In genomic region chr14:99806841-99807240, GRCh38 we compare ENCODE assay signal across 19 cellular contexts. TPM values are rescaled to one million over a fixed set of nuclear protein-coding genes. Genes with fewer than 3 reads are reported as not detected.
"Had no signal": no experiment of that assay in that cellular context is flagged by ENCODE, and none has a peak within 500 bp of the region (broad histone marks: within the 10 kb centered on the region; RNA-seq: fewer than 3 reads in every experiment).

No MANE protein-coding gene starts in this region.

- H3K36me3 ChIP-seq: gastrocnemius medialis, left lung, right atrium auricular region, thoracic aorta had no signal

- H3K4me3 ChIP-seq: gastrocnemius medialis, left lung, lung, mucosa of descending colon, right atrium auricular region, thoracic aorta had no signal

- H3K4me3 Mint-ChIP-seq: activated CD4-positive, alpha-beta T cell treated with anti-CD3 and anti-CD28 coated beads for 36 hours; activated CD8-positive, alpha-beta memory T cell treated with anti-CD3 and anti-CD28 coated beads, Interleukin-2, amount 10 ng/mL, durations not matched to agents 7 days and 5 days; activated CD8-positive, alpha-beta T cell treated with anti-CD3 and anti-CD28 coated beads, Interleukin-2, amount 10 ng/mL, durations not matched to agents 7 days and 5 days; activated naive CD4-positive, alpha-beta T cell treated with anti-CD3 and anti-CD28 coated beads, Interleukin-2, amount 50 U/mL, for 24 hours; activated naive CD8-positive, alpha-beta T cell treated with anti-CD3 and anti-CD28 coated beads, Interleukin-2, amount 50 U/mL, for 24 hours; natural killer cell treated with Interleukin-12 subunit alpha and Interleukin-12 subunit beta and Interleukin-15 and Interleukin-18, amount 100 ng/mL, for 72 hours had no signal

- H3K4me1 Mint-ChIP-seq: activated CD4-positive, alpha-beta T cell treated with anti-CD3 and anti-CD28 coated beads for 36 hours; activated CD8-positive, alpha-beta memory T cell treated with anti-CD3 and anti-CD28 coated beads, Interleukin-2, amount 10 ng/mL, durations not matched to agents 7 days and 5 days; activated naive CD4-positive, alpha-beta T cell treated with anti-CD3 and anti-CD28 coated beads, Interleukin-2, amount 50 U/mL, for 24 hours; activated naive CD8-positive, alpha-beta T cell treated with anti-CD3 and anti-CD28 coated beads, Interleukin-2, amount 50 U/mL, for 24 hours had no signal

- H3K9me3 ChIP-seq: gastrocnemius medialis, left lung, mucosa of descending colon, right atrium auricular region, thoracic aorta had no signal

- H3K9me3 Mint-ChIP-seq: activated naive CD4-positive, alpha-beta T cell treated with anti-CD3 and anti-CD28 coated beads, Interleukin-2, amount 50 U/mL, for 24 hours; activated naive CD8-positive, alpha-beta T cell treated with anti-CD3 and anti-CD28 coated beads, Interleukin-2, amount 50 U/mL, for 24 hours; activated T-helper 2 cell treated with anti-CD3 and anti-CD28 coated beads, Interferon-gamma antibody, Interleukin-2, Interleukin-4, amounts not matched to agents 10 μg/mL and 5 μg/mL and 100 μg/mL, durations not matched to agents 14 hours and 24 hours and 36 hours; natural killer cell treated with Interleukin-12 subunit alpha and Interleukin-12 subunit beta and Interleukin-15 and Interleukin-18, amount 100 ng/mL, for 72 hours had no signal

- H3K36me3 Mint-ChIP-seq: activated CD8-positive, alpha-beta memory T cell treated with anti-CD3 and anti-CD28 coated beads, Interleukin-2, amount 10 ng/mL, durations not matched to agents 7 days and 5 days; activated naive CD4-positive, alpha-beta T cell treated with anti-CD3 and anti-CD28 coated beads, Interleukin-2, amount 50 U/mL, for 24 hours; natural killer cell treated with Interleukin-12 subunit alpha and Interleukin-12 subunit beta and Interleukin-15 and Interleukin-18, amount 100 ng/mL, for 72 hours had no signal

- H3K27me3 ChIP-seq: dorsolateral prefrontal cortex, gastrocnemius medialis, left lung, right atrium auricular region had no signal

- H3K27ac Mint-ChIP-seq: activated CD4-positive, alpha-beta T cell treated with anti-CD3 and anti-CD28 coated beads for 36 hours; activated CD8-positive, alpha-beta memory T cell treated with anti-CD3 and anti-CD28 coated beads, Interleukin-2, amount 10 ng/mL, durations not matched to agents 7 days and 5 days; activated CD8-positive, alpha-beta T cell treated with anti-CD3 and anti-CD28 coated beads, Interleukin-2, amount 10 ng/mL, durations not matched to agents 7 days and 5 days; activated naive CD4-positive, alpha-beta T cell treated with anti-CD3 and anti-CD28 coated beads, Interleukin-2, amount 50 U/mL, for 24 hours; activated naive CD8-positive, alpha-beta T cell treated with anti-CD3 and anti-CD28 coated beads, Interleukin-2, amount 50 U/mL, for 24 hours; activated T-helper 2 cell treated with anti-CD3 and anti-CD28 coated beads, Interferon-gamma antibody, Interleukin-2, Interleukin-4, amounts not matched to agents 10 μg/mL and 5 μg/mL and 100 μg/mL, durations not matched to agents 14 hours and 24 hours and 36 hours; natural killer cell treated with Interleukin-12 subunit alpha and Interleukin-12 subunit beta and Interleukin-15 and Interleukin-18, amount 100 ng/mL, for 72 hours had no signal

- DNase-seq: activated CD4-positive, alpha-beta T cell treated with anti-CD3 and anti-CD28 coated beads for 36 hours; activated CD4-positive, CD25-positive, alpha-beta regulatory T cell; activated CD8-positive, alpha-beta memory T cell treated with anti-CD3 and anti-CD28 coated beads, Interleukin-2, amount 10 ng/mL, durations not matched to agents 7 days and 5 days; activated CD8-positive, alpha-beta T cell treated with anti-CD3 and anti-CD28 coated beads, Interleukin-2, amount 10 ng/mL, durations not matched to agents 7 days and 5 days; activated naive CD8-positive, alpha-beta T cell treated with anti-CD3 and anti-CD28 coated beads, Interleukin-2, amount 50 U/mL, for 24 hours; activated T-cell treated with anti-CD3 and anti-CD28 coated beads, Interleukin-2, amount 50 U/mL, for 48 hours; amygdala; dorsolateral prefrontal cortex; gastrocnemius medialis; left lung; mucosa of descending colon; stimulated activated CD4-positive, alpha-beta T cell treated with anti-CD3 and anti-CD28 coated beads, Interleukin-2, amount 100 ng/mL, for 48 hours; stimulated activated naive CD4-positive, alpha-beta T cell treated with Interleukin-2 at 50 U/mL for 16 hours had no signal

- H3K4me1 ChIP-seq: left lung had no signal

- H3K27ac ChIP-seq: gastrocnemius medialis, left lung, thoracic aorta had no signal

RNA-seq across cellular contexts. Expression of gene EML1, which starts 13.6 kb away (rescaled TPM):
- total RNA-seq: activated CD8-positive, alpha-beta memory T cell treated with anti-CD3 and anti-CD28 coated beads, Interleukin-2, amount 10 ng/mL, durations not matched to agents 7 days and 5 days; activated CD8-positive, alpha-beta T cell treated with anti-CD3 and anti-CD28 coated beads, Interleukin-2, amount 10 ng/mL, durations not matched to agents 7 days and 5 days had no signal
